In genomic region chr14:54398028-54398368, GRCh38 we compare ENCODE assay signal across 10 cellular contexts. TPM values are rescaled to one million over a fixed set of nuclear protein-coding genes. Genes with fewer than 3 reads are reported as not detected.
DNase-seq lines count a peak whose midpoint lies in the region; TF ChIP-seq lines count a peak whose summit lies in the region.
"Had no signal": no experiment of that assay in that cellular context is flagged by ENCODE, and none has a peak within 500 bp of the region (broad histone marks: within the 10 kb centered on the region; RNA-seq: fewer than 3 reads in every experiment).

No MANE protein-coding gene starts in this region.

- H3K4me1 ChIP-seq in hepatocyte (ENCODE audit: insufficient read depth): no peaks in the 10 kb centered on the region

- peak overlapping the region; percentile 92; the same call in 1 of the 2 replicates for H3K4me3 ChIP-seq in AG04450 (ENCODE audit: low read depth, low read length)
- peak overlapping the region; percentile 88 for H3K4me3 ChIP-seq in GM12875 (ENCODE audit: low read depth, low read length)
- peak overlapping the region; percentile 72 for H3K4me3 ChIP-seq in SU-DHL-6 (ENCODE audit: insufficient read depth, low read length, poor library complexity, severe bottlenecking)
- no peak overlapping the region for H3K4me3 ChIP-seq in hepatocyte

- 75% methylated on average over 8 of the region's 8 CpGs for WGBS in hepatocyte (ENCODE audit: low lambda C conversion rate, missing lambda C conversion rate)

- H3K36me3 ChIP-seq in SU-DHL-6 (ENCODE audit: low read length) (peaks cover 29% of the 10 kb centered on the region), hepatocyte (replicated peaks; ENCODE audit: insufficient read depth, low read depth) (no peaks in the 10 kb centered on the region)

- H3K27ac ChIP-seq in AG04450 (ENCODE audit: low read depth, low read length) (no peak overlapping the region), SU-DHL-6 (ENCODE audit: low read depth, low read length) (peak overlapping the region; percentile 16; the same call in 1 of the 2 replicates), hepatocyte (no peak overlapping the region)

- H3K79me2 ChIP-seq in SU-DHL-6 (ENCODE audit: insufficient read depth, low read length): peaks cover 57% of the 10 kb centered on the region
- H3K79me2 ChIP-seq in hepatocyte: peaks cover 2% of the 10 kb centered on the region

- H4K20me1 ChIP-seq in SU-DHL-6 (ENCODE audit: low read depth, low read length) (no peaks in the 10 kb centered on the region), hepatocyte (ENCODE audit: insufficient read depth, poor library complexity, severe bottlenecking) (no peaks in the 10 kb centered on the region)

- DNase-seq in AG04450 (ENCODE audit: low read depth, low spot score): no peak
- no peak for DNase-seq in hepatocyte (ENCODE audit: low spot score)
- DNase-seq in NAMALWA (ENCODE audit: low spot score): no peak
- DNase-seq in nucleus accumbens (lab: John Stamatoyannopoulos, UW): no peak
- DNase-seq in SK-N-DZ (ENCODE audit: low spot score): no peak
- DNase-seq in foreskin melanocyte: no peak
- DNase-seq: GDM1, NCI-H1694 had no signal

- peak overlapping the region; percentile 87 for H3K9ac ChIP-seq in SU-DHL-6 (ENCODE audit: low read length)

- peaks cover 10% of the 10 kb centered on the region; the same call in 1 of the 2 replicates for H3F3A ChIP-seq in SU-DHL-6 (ENCODE audit: insufficient read depth)

- CTCF ChIA-PET in AG04450 (lab: Charles Lee): interaction anchor here (1.2 to 2.6 kb wide), 4 partner anchors 9 to 48 kb away, joined by 3 to 9 read pairs (median 5); no protein-coding TSS in a partner anchor

- POLR2A ChIA-PET in AG04450 (lab: Yijun Ruan, JAX): no interaction called here

- H3K9me3 ChIP-seq in AG04450 (ENCODE audit: control insufficient read depth, insufficient read depth, low read length) (peaks cover 11% of the 10 kb centered on the region; the same call in 1 of the 2 replicates), SU-DHL-6 (ENCODE audit: insufficient read depth, low read length) (no peaks in the 10 kb centered on the region), hepatocyte (ENCODE audit: low read depth) (no peaks in the 10 kb centered on the region)

- no peak for TF ChIP-seq CTCF in AG04450 (IDR thresholded peaks at IDR 0.05; ENCODE audit: low read depth, low read length)
- TF ChIP-seq CTCF in GM12875 (IDR thresholded peaks at IDR 0.05; ENCODE audit: borderline replicate concordance, insufficient read depth, low read depth, low read length): no peak
- no peak for TF ChIP-seq CTCF in SU-DHL-6 (IDR thresholded peaks at IDR 0.05; ENCODE audit: insufficient read depth, low read length, poor library complexity, severe bottlenecking)
- no peak for TF ChIP-seq CTCF in hepatocyte (IDR thresholded peaks at IDR 0.05; ENCODE audit: poor library complexity)

- H2AFZ ChIP-seq in SU-DHL-6 (ENCODE audit: low read depth, low read length, severe bottlenecking) (no peak overlapping the region), hepatocyte (peak overlapping the region; percentile 55)

- H3K27me3 ChIP-seq in AG04450 (ENCODE audit: control insufficient read depth, insufficient read depth, low read length) (no peaks in the 10 kb centered on the region), SU-DHL-6 (ENCODE audit: low read length) (no peaks in the 10 kb centered on the region), hepatocyte (no peaks in the 10 kb centered on the region)

- H3K4me2 ChIP-seq in SU-DHL-6 (ENCODE audit: low read depth, low read length, poor library complexity, severe bottlenecking) (peak overlapping the region; percentile 68), hepatocyte (peak overlapping the region; percentile 89)

- no peaks in the 10 kb centered on the region for H3K9me2 ChIP-seq in SU-DHL-6 (replicated peaks; ENCODE audit: insufficient read depth, low read length)
- H3K9me2 ChIP-seq in hepatocyte (replicated peaks; ENCODE audit: insufficient read depth): no peaks in the 10 kb centered on the region

RNA-seq across cellular contexts. Expression of gene CDKN3, which starts 1.2 kb away (rescaled TPM):
- 20.8 and 28.9 TPM in 2 replicates for polyA plus RNA-seq in AG04450 (2011; rRNA removed)
- 5.9 and 11.4 TPM in 2 replicates for polyA minus RNA-seq in AG04450 (2011; rRNA and poly(A)+ RNA removed)
- total RNA-seq in hepatocyte: 11.7 and 17.5 TPM in 2 replicates
- polyA plus RNA-seq in hepatocyte: 18.8 and 19.3 TPM in 2 replicates
- 62.7 and 103 TPM in 2 replicates for polyA plus RNA-seq in SK-N-DZ (2014; cell fraction: cytosol; rRNA removed)
- polyA plus RNA-seq in SK-N-DZ (2014; cell fraction: nucleus; rRNA removed): 47.5 and 51.6 TPM in 2 replicates

RNA-seq across cellular contexts. Expression of gene CNIH1, which starts 43.2 kb away (rescaled TPM):
- 248 and 254 TPM in 2 replicates for polyA plus RNA-seq in AG04450 (2011; rRNA removed)
- polyA minus RNA-seq in AG04450 (2011; rRNA and poly(A)+ RNA removed): 315 and 364 TPM in 2 replicates
- total RNA-seq in hepatocyte: 291 and 320 TPM in 2 replicates
- 173 and 201 TPM in 2 replicates for polyA plus RNA-seq in hepatocyte
- 61.3 and 87.0 TPM in 2 replicates for polyA plus RNA-seq in SK-N-DZ (2014; cell fraction: cytosol; rRNA removed)
- polyA plus RNA-seq in SK-N-DZ (2014; cell fraction: nucleus; rRNA removed): 44.8 and 57.5 TPM in 2 replicates
